In genomic region chr1:24389231-24389678, GRCh38 we compare ENCODE assay signal across 24 cellular contexts. TPM values are rescaled to one million over a fixed set of nuclear protein-coding genes. Genes with fewer than 3 reads are reported as not detected.
A peak's percentile ranks its signal among the peaks of the same experiment; 100 is the strongest.
DNase-seq lines count a peak whose midpoint lies in the region; ATAC-seq and TF ChIP-seq lines count a peak whose summit lies in the region.
"Had no signal": no experiment of that assay in that cellular context is flagged by ENCODE, and none has a peak within 500 bp of the region (broad histone marks: within the 10 kb centered on the region; RNA-seq: fewer than 3 reads in every experiment).

No MANE protein-coding gene starts in this region.

- 65 to 77% methylated on average over 4 of the region's 4 CpGs for WGBS in esophagus, 2 donors
- WGBS in mesenchymal stem cell: 94% methylated on average over 2 of the region's 4 CpGs

- no peaks in the 10 kb centered on the region for H3K27me3 ChIP-seq in MM.1S (replicated peaks; ENCODE audit: insufficient read depth, low read length)
- H3K27me3 ChIP-seq in esophagus (ENCODE audit: control insufficient read depth in 1 of 2, insufficient read depth in 2 of 2, low read length in 2 of 2): no peaks in the 10 kb centered on the region
- H3K27me3 ChIP-seq in mesenchymal stem cell (ENCODE audit: control insufficient read depth in 1 of 2, insufficient read depth in 1 of 2, low read length in 2 of 2): no peaks in the 10 kb centered on the region
- H3K27me3 ChIP-seq: stomach, thyroid gland had no signal

- H3K9me3 ChIP-seq in MM.1S (replicated peaks; ENCODE audit: insufficient read depth, low read length) (no peaks in the 10 kb centered on the region), esophagus (ENCODE audit: control insufficient read depth in 2 of 2, insufficient read depth in 1 of 2, low read depth in 1 of 2, low read length in 1 of 2) (no peaks in the 10 kb centered on the region), mesenchymal stem cell (ENCODE audit: control insufficient read depth, low read length) (no peaks in the 10 kb centered on the region)
- H3K9me3 ChIP-seq: BLaER1, stomach, thyroid gland had no signal

- H2BK12ac ChIP-seq in mesenchymal stem cell (ENCODE audit: low read length in 2 of 2): no peak overlapping the region

- H3K9ac ChIP-seq in MM.1S (ENCODE audit: low read length) (peak overlapping the region; percentile 39), mesenchymal stem cell (ENCODE audit: low read length) (peak overlapping the region; percentile 16)
- H3K9ac ChIP-seq: BLaER1 had no signal

- no peak overlapping the region for H3K14ac ChIP-seq in mesenchymal stem cell (ENCODE audit: low read length in 2 of 2)

- H2AFZ ChIP-seq in MM.1S (ENCODE audit: low read length) (peak overlapping the region; percentile 4; the same call in 1 of the 2 replicates), mesenchymal stem cell (ENCODE audit: low read depth, low read length) (no peak overlapping the region)
- H2AFZ ChIP-seq: GM23248 had no signal

- no peak overlapping the region for H3K23ac ChIP-seq in mesenchymal stem cell (ENCODE audit: low read length in 2 of 2)

- no peak overlapping the region for H3K18ac ChIP-seq in mesenchymal stem cell (ENCODE audit: low read depth in 1 of 2, low read length in 2 of 2)

- H3K36me3 ChIP-seq in MM.1S (replicated peaks; ENCODE audit: insufficient read depth, low read length) (no peaks in the 10 kb centered on the region), esophagus (ENCODE audit: control insufficient read depth in 2 of 2, insufficient read depth in 2 of 2, low read length in 1 of 2) (no peaks in the 10 kb centered on the region), mesenchymal stem cell (ENCODE audit: control insufficient read depth in 1 of 2, insufficient read depth in 2 of 2, low read depth in 1 of 2, low read length in 2 of 2) (peaks cover 0 to 3% of the 10 kb centered on the region in 2 experiments)
- H3K36me3 ChIP-seq: BLaER1, thyroid gland had no signal

- peaks cover 88% of the 10 kb centered on the region for H3K4me1 ChIP-seq in MM.1S (ENCODE audit: low read length)
- peaks cover 0 to 17% of the 10 kb centered on the region in 2 donors for H3K4me1 ChIP-seq in esophagus (ENCODE audit: control insufficient read depth in 2 of 2, insufficient read depth in 2 of 2, low read length in 1 of 2)
- peaks cover 17% of the 10 kb centered on the region for H3K4me1 ChIP-seq in mesenchymal stem cell (ENCODE audit: control insufficient read depth, insufficient read depth, low read depth, low read length)

- peaks cover 3% of the 10 kb centered on the region for H3K79me1 ChIP-seq in mesenchymal stem cell (replicated peaks; ENCODE audit: low read length, poor library complexity, severe bottlenecking)

- H3K27ac ChIP-seq in MM.1S (ENCODE audit: low read length) (peak overlapping the region; percentile 83), esophagus (ENCODE audit: low read depth in 2 of 2, low read length in 1 of 2) (peak overlapping the region; percentile 69 to 87), mesenchymal stem cell (ENCODE audit: low read length, poor library complexity, severe bottlenecking) (no peak overlapping the region)
- H3K27ac ChIP-seq: BLaER1, GM23248, SK-N-MC, thyroid gland had no signal

- DNase-seq in DMS153 (lab: John Stamatoyannopoulos, UW): peak; percentile 57
- peak; percentile 85 for DNase-seq in MM.1S
- no peak for DNase-seq in mesenchymal stem cell
- no peak for DNase-seq in activated naive CD4-positive, alpha-beta T cell (lab: John Stamatoyannopoulos, UW)
- DNase-seq in naive thymus-derived CD8-positive, alpha-beta T cell: no peak
- DNase-seq in activated gamma-delta T cell (lab: John Stamatoyannopoulos, UW): no peak
- DNase-seq: activated CD4-positive, alpha-beta memory T cell treated with anti-CD3 and anti-CD28 coated beads, Interleukin-2, amount 10 ng/mL, durations not matched to agents 7 days and 5 days; amygdala; DMS79 treated with DMSO at 0.1 percent for 48 hours; GDM1; glutamatergic neuron; NCI-H146; NCI-H446 treated with DMSO at 0.1 percent for 48 hours; stimulated activated CD4-positive, alpha-beta T cell treated with anti-CD3 and anti-CD28 coated beads, Interleukin-4, amount 100 ng/mL, for 1 hour; stomach; thyroid gland had no signal

- H3F3A ChIP-seq in MM.1S (ENCODE audit: insufficient read depth, low read length): peaks cover 78% of the 10 kb centered on the region

- H3K27me3 Mint-ChIP-seq in naive thymus-derived CD8-positive, alpha-beta T cell: no peaks in the 10 kb centered on the region
- H3K27me3 Mint-ChIP-seq: activated CD4-positive, alpha-beta memory T cell treated with anti-CD3 and anti-CD28 coated beads, Interleukin-2, amount 10 ng/mL, durations not matched to agents 7 days and 5 days; activated T-helper 17 cell treated with anti-CD3 and anti-CD28 coated beads, Interleukin-2, amount 50 U/mL, for 72 hours had no signal

- H3K4me3 Mint-ChIP-seq in naive thymus-derived CD8-positive, alpha-beta T cell: no peak overlapping the region
- H3K4me3 Mint-ChIP-seq: activated CD4-positive, alpha-beta memory T cell treated with anti-CD3 and anti-CD28 coated beads, Interleukin-2, amount 10 ng/mL, durations not matched to agents 7 days and 5 days; activated T-helper 17 cell treated with anti-CD3 and anti-CD28 coated beads, Interleukin-2, amount 50 U/mL, for 72 hours had no signal

- H3K9me3 Mint-ChIP-seq in naive thymus-derived CD8-positive, alpha-beta T cell: no peaks in the 10 kb centered on the region
- H3K9me3 Mint-ChIP-seq: activated CD4-positive, alpha-beta memory T cell treated with anti-CD3 and anti-CD28 coated beads, Interleukin-2, amount 10 ng/mL, durations not matched to agents 7 days and 5 days; activated naive CD4-positive, alpha-beta T cell treated with anti-CD3 and anti-CD28 coated beads, Interleukin-2, amount 50 U/mL, for 72 hours; activated T-helper 17 cell treated with anti-CD3 and anti-CD28 coated beads, Interleukin-2, amount 50 U/mL, for 72 hours had no signal

- no peaks in the 10 kb centered on the region for H3K79me2 ChIP-seq in MM.1S (ENCODE audit: low read length)

- H2BK15ac ChIP-seq in mesenchymal stem cell (ENCODE audit: low read depth, poor library complexity, severe bottlenecking): no peak overlapping the region

- H3K36me3 Mint-ChIP-seq in naive thymus-derived CD8-positive, alpha-beta T cell: peaks cover 0 to 12% (median 8%) of the 10 kb centered on the region in 3 donors

- no peak overlapping the region for H2BK120ac ChIP-seq in mesenchymal stem cell (ENCODE audit: low read depth, low read length)

- no peak for ATAC-seq in naive thymus-derived CD8-positive, alpha-beta T cell
- ATAC-seq: activated CD4-positive, CD25-positive, alpha-beta regulatory T cell treated with anti-CD3 and anti-CD28 coated beads, Interleukin-2, amount 50 U/mL, for 24 hours; activated naive CD4-positive, alpha-beta T cell treated with anti-CD3 and anti-CD28 coated beads, Interleukin-2, amount 50 U/mL, for 72 hours; activated T-helper 17 cell treated with anti-CD3 and anti-CD28 coated beads, Interleukin-2, amount 50 U/mL, for 72 hours; sciatic nerve had no signal

- H4K91ac ChIP-seq in mesenchymal stem cell (ENCODE audit: low read length): no peak overlapping the region

- H4K20me1 ChIP-seq in MM.1S (ENCODE audit: insufficient read depth, low read length): no peaks in the 10 kb centered on the region
- H4K20me1 ChIP-seq: BLaER1 had no signal

- H2BK5ac ChIP-seq in mesenchymal stem cell (ENCODE audit: low read depth, low read length, poor library complexity, severe bottlenecking): no peak overlapping the region

- no peak overlapping the region for H2AK5ac ChIP-seq in mesenchymal stem cell (ENCODE audit: low read length, severe bottlenecking)

- no peak overlapping the region for H4K8ac ChIP-seq in mesenchymal stem cell (ENCODE audit: low read length)

- H3K4me3 ChIP-seq in MM.1S (ENCODE audit: low read length) (no peak overlapping the region), esophagus (ENCODE audit: low read depth in 1 of 2, low read length in 2 of 2) (no peak overlapping the region), mesenchymal stem cell (ENCODE audit: insufficient read depth in 1 of 2, low read depth in 1 of 2, low read length in 2 of 2) (no peak overlapping the region)
- H3K4me3 ChIP-seq: BLaER1, GM23248, SK-N-MC, stomach, thyroid gland had no signal

- H3K9me2 ChIP-seq in MM.1S (replicated peaks; ENCODE audit: insufficient read depth, low read length): no peaks in the 10 kb centered on the region

- H3K4me2 ChIP-seq in MM.1S (ENCODE audit: low read depth, low read length) (peak overlapping the region; percentile 43), mesenchymal stem cell (ENCODE audit: low read length, poor library complexity, severe bottlenecking) (no peak overlapping the region)
- H3K4me2 ChIP-seq: BLaER1 had no signal

- H3K4ac ChIP-seq in mesenchymal stem cell (ENCODE audit: low read depth in 1 of 2, low read length in 2 of 2): no peak overlapping the region

- no peak for TF ChIP-seq CTCF in MM.1S (IDR thresholded peaks at IDR 0.05; ENCODE audit: low read length)

- H3K27ac Mint-ChIP-seq in naive thymus-derived CD8-positive, alpha-beta T cell: no peak overlapping the region
- H3K27ac Mint-ChIP-seq: activated CD4-positive, alpha-beta memory T cell treated with anti-CD3 and anti-CD28 coated beads, Interleukin-2, amount 10 ng/mL, durations not matched to agents 7 days and 5 days; activated naive CD4-positive, alpha-beta T cell treated with anti-CD3 and anti-CD28 coated beads, Interleukin-2, amount 50 U/mL, for 72 hours; activated T-helper 17 cell treated with anti-CD3 and anti-CD28 coated beads, Interleukin-2, amount 50 U/mL, for 72 hours had no signal

- POLR2A ChIA-PET in naive thymus-derived CD8-positive, alpha-beta T cell (lab: Charles Lee): no interaction called here

- H3K4me1 Mint-ChIP-seq in naive thymus-derived CD8-positive, alpha-beta T cell: peaks cover 20 to 41% (median 33%) of the 10 kb centered on the region in 4 donors

RNA-seq across cellular contexts. Expression of gene STPG1, which starts 24.3 kb away (rescaled TPM):
- polyA plus RNA-seq in esophagus: 1 to 10 TPM; 4.8 to 8.8 TPM
- polyA plus RNA-seq in mesenchymal stem cell (2013, experiment 1 of 2): 9.8 TPM
- polyA plus RNA-seq in mesenchymal stem cell (2013, experiment 2 of 2): 8.9 TPM
- total RNA-seq in naive thymus-derived CD8-positive, alpha-beta T cell: 1 to 10 TPM; 5.5 to 5.9 TPM
- polyA plus RNA-seq in naive thymus-derived CD8-positive, alpha-beta T cell: 1 to 10 TPM; 4.1 to 6.8 (median 6.1) TPM

RNA-seq across cellular contexts. Expression of gene NIPAL3, which starts 26.3 kb away (rescaled TPM):
- 10 to 100 TPM; 10.3 to 11.3 TPM for polyA plus RNA-seq in esophagus
- 21.6 TPM for polyA plus RNA-seq in mesenchymal stem cell (2013, experiment 1 of 2)
- 21.8 TPM for polyA plus RNA-seq in mesenchymal stem cell (2013, experiment 2 of 2)
- total RNA-seq in naive thymus-derived CD8-positive, alpha-beta T cell: 10 to 100 TPM; 58.3 to 59.3 TPM
- polyA plus RNA-seq in naive thymus-derived CD8-positive, alpha-beta T cell: 10 to 100 TPM; 57.5 to 90.4 (median 89.5) TPM

Comparison
In these comparisons a context has a peak if more than half of its experiments do, and no peak if none do; other contexts are left out.
1. DNase-seq: peak in DMS153 (single experiment) and MM.1S (single experiment); none in mesenchymal stem cell (single experiment), activated naive CD4-positive, alpha-beta T cell (0 of 4), naive thymus-derived CD8-positive, alpha-beta T cell (0 of 10) and activated gamma-delta T cell (single experiment).
2. RNA of gene NIPAL3, which starts 26.3 kb away (polyA plus RNA-seq): 57.5 to 90.4 TPM in naive thymus-derived CD8-positive, alpha-beta T cell; 10.3 to 11.3 TPM in esophagus; every median in the first group is over 4 times any median in the second.